Comparison of ENCODE assay signal across 8 cellular contexts in genomic region chr1:150366416-150367296, GRCh38. TPM values are rescaled to one million over a fixed set of nuclear protein-coding genes. Genes with fewer than 3 reads are reported as not detected.
DNase-seq lines count a peak whose midpoint lies in the region; ATAC-seq, FAIRE-seq and TF ChIP-seq lines count a peak whose summit lies in the region.

No MANE protein-coding gene starts in this region.

- H3K9ac ChIP-seq in PC-3 (ENCODE audit: low read length), result peak overlapping the region; percentile 90

- no peaks in the 10 kb centered on the region for H3K9me3 ChIP-seq in PC-3 (ENCODE audit: low read length)
- no peaks in the 10 kb centered on the region for H3K9me3 ChIP-seq in osteoblast (ENCODE audit: low read depth, low read length)

- H3F3A ChIP-seq in PC-3 (ENCODE audit: low read length, unreplicated experiment), result no peaks in the 10 kb centered on the region

- H3K36me3 ChIP-seq in PC-3 (ENCODE audit: low read depth, low read length) (no peaks in the 10 kb centered on the region; the same call in 1 of the 2 replicates), osteoblast (ENCODE audit: insufficient read depth, low read length) (no peaks in the 10 kb centered on the region)

- H3K4me3 ChIP-seq in PC-3 (ENCODE audit: low read length), result peak overlapping the region; percentile 97
- peak overlapping the region; percentile 95 for H3K4me3 ChIP-seq in osteoblast (ENCODE audit: insufficient read depth, low read length)

- peaks cover 74% of the 10 kb centered on the region for H3K79me2 ChIP-seq in PC-3 (ENCODE audit: low read length)
- H3K79me2 ChIP-seq in osteoblast (ENCODE audit: insufficient read depth, low read length), result peaks cover 67% of the 10 kb centered on the region

- intact Hi-C loops in PC-3 (cut with micrococcal nuclease), result loop anchor here (5.0 to 10.0 kb wide), 2 partner anchors 61 to 168 kb away; no protein-coding TSS in a partner anchor

- peaks cover 10% of the 10 kb centered on the region for H3K36me3 Mint-ChIP-seq in endothelial cell (ENCODE audit: low read depth, unreplicated experiment)

- peaks cover 6% of the 10 kb centered on the region for H3K27me3 Mint-ChIP-seq in endothelial cell (ENCODE audit: unreplicated experiment)

- H3K4me1 Mint-ChIP-seq in endothelial cell (ENCODE audit: unreplicated experiment), result peaks cover 37% of the 10 kb centered on the region

- BruUV-seq in PC-3 (replicated peaks; lab: Mats Ljungman, UMichigan), result no TSS peak

- no peak overlapping the region for H3K27ac ChIP-seq in PC-3 (ENCODE audit: low read length)
- peak overlapping the region; percentile 96 for H3K27ac ChIP-seq in osteoblast (ENCODE audit: low read depth, low read length)

- peak; percentile 23 for FAIRE-seq in GM19239 (lab: Jason Lieb, UNC)

- H3K9me2 ChIP-seq in PC-3 (replicated peaks; ENCODE audit: low read length), result no peaks in the 10 kb centered on the region

- no peaks in the 10 kb centered on the region for H3K9me3 Mint-ChIP-seq in endothelial cell (ENCODE audit: unreplicated experiment)

- peak overlapping the region; percentile 98 for H3K27ac Mint-ChIP-seq in endothelial cell (ENCODE audit: unreplicated experiment)

- H4K20me1 ChIP-seq in PC-3 (ENCODE audit: low read length), result peaks cover 8% of the 10 kb centered on the region
- H4K20me1 ChIP-seq in osteoblast (ENCODE audit: insufficient read depth, low read length), result peaks cover 8% of the 10 kb centered on the region

- no peak overlapping the region for H2AFZ ChIP-seq in PC-3 (ENCODE audit: low read length)
- H2AFZ ChIP-seq in osteoblast (ENCODE audit: low read length), result no peak overlapping the region

- ATAC-seq in PC-3 (no peak), GM21717 (IDR thresholded peaks at IDR 0.05; ENCODE audit: unreplicated experiment) (no peak)

- no peak for TF ChIP-seq CTCF in PC-3 (conservative IDR thresholded peaks at IDR 0.05; ENCODE audit: low read depth, low read length)
- no peak for TF ChIP-seq CTCF in endothelial cell (IDR thresholded peaks at IDR 0.05; ENCODE audit: unreplicated experiment)
- no peak for TF ChIP-seq CTCF in osteoblast (IDR thresholded peaks at IDR 0.05; ENCODE audit: extremely low read depth, low read depth, low read length)
- TF ChIP-seq CTCF in GM10248 (IDR thresholded peaks at IDR 0.05; ENCODE audit: control extremely low read depth, extremely low read depth, low read depth, missing control alignments), result no peak

- DNase-seq in GM19239 (ENCODE audit: insufficient read length, low spot score), result no peak
- peak; percentile 30 for DNase-seq in PC-3
- DNase-seq in endothelial cell (ENCODE audit: low spot score), result no peak
- no peak for DNase-seq in osteoblast (ENCODE audit: insufficient read length, low spot score, missing footprints)
- DNase-seq in SHP77 treated with DMSO at 0.1 percent for 48 hours (lab: John Stamatoyannopoulos, UW), result no peak
- no peak for DNase-seq in NCI-H1092 (lab: John Stamatoyannopoulos, UW)
- DNase-seq in GM10248 (ENCODE audit: extremely low spot score), result no peak

- H3K4me2 ChIP-seq in PC-3 (ENCODE audit: low read length) (peak overlapping the region; percentile 85), osteoblast (ENCODE audit: insufficient read depth, low read length) (peak overlapping the region; percentile 99)

- CTCF ChIA-PET in PC-3 (lab: Charles Lee), result no interaction called here
- CTCF ChIA-PET in GM10248 (lab: Yijun Ruan, JAX), result no interaction called here

- H3K27me3 ChIP-seq in PC-3 (ENCODE audit: low read length), result no peaks in the 10 kb centered on the region
- H3K27me3 ChIP-seq in osteoblast (ENCODE audit: insufficient read depth, low read length), result no peaks in the 10 kb centered on the region

- POLR2A ChIA-PET in PC-3 (lab: Charles Lee; ENCODE audit: unreplicated experiment) (interaction anchor here (0.7 kb wide), 1 partner anchor 63 kb away, joined by 8 read pairs; no protein-coding TSS in a partner anchor), GM10248 (lab: Yijun Ruan, JAX) (no interaction called here)

- H3K4me3 Mint-ChIP-seq in endothelial cell (ENCODE audit: unreplicated experiment), result peak overlapping the region; percentile 98

- H3K4me1 ChIP-seq in PC-3 (ENCODE audit: insufficient read depth, low read length) (peaks cover 13% of the 10 kb centered on the region), osteoblast (ENCODE audit: insufficient read depth, low read length) (peaks cover 18% of the 10 kb centered on the region)

RNA-seq across cellular contexts. Expression of gene RPRD2, which starts 2.7 kb away (rescaled TPM):
- 12.5 and 12.6 TPM in 2 replicates for total RNA-seq in PC-3 (2014; rRNA removed)
- total RNA-seq in endothelial cell (ENCODE audit: unreplicated experiment), result 29.6 TPM
- 12.3 and 13.3 TPM in 2 replicates for total RNA-seq in osteoblast

RNA-seq across cellular contexts. Expression of gene PRPF3, which starts 45.3 kb away (rescaled TPM):
- total RNA-seq in PC-3 (2014; rRNA removed), result 73.0 and 73.5 TPM in 2 replicates
- total RNA-seq in endothelial cell (ENCODE audit: unreplicated experiment), result 78.4 TPM
- 33.9 and 35.8 TPM in 2 replicates for total RNA-seq in osteoblast
